In the genomic region with DNA sequence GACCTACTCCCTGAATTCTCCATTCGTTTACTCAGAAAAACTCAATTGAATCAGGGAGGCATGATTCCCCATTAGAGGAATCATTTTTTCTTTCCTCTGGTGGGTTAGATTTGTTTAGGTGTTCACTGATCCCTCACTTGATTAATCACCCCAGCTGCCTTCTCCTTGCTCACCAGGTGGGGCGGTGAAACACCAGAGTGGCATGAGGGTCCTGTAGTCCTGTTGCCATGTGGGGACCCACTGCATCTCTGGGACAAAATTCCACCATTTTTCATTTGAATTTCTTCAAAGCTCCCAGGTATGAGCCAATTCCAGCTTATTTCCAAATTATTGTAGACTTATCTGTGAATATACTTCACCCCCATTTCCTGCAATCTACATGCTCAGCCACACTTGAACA, we compare ENCODE assay signal across 1 cellular context.
TF ChIP-seq lines count a peak whose summit lies in the region.

No MANE protein-coding gene starts in this region.

TF ChIP-seq in GM23338, 12 proteins besides CTCF, POLR2A, EP300 and RAD21 (continued from another document):
- TF ChIP-seq, protein P1, sequence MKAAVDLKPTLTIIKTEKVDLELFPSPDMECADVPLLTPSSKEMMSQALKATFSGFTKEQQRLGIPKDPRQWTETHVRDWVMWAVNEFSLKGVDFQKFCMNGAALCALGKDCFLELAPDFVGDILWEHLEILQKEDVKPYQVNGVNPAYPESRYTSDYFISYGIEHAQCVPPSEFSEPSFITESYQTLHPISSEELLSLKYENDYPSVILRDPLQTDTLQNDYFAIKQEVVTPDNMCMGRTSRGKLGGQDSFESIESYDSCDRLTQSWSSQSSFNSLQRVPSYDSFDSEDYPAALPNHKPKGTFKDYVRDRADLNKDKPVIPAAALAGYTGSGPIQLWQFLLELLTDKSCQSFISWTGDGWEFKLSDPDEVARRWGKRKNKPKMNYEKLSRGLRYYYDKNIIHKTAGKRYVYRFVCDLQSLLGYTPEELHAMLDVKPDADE (IDR thresholded peaks at IDR 0.05): no peak
- TF ChIP-seq STAT1 (IDR thresholded peaks at IDR 0.05; ENCODE audit: unreplicated experiment) (no peak), ZNF331 (CRISPR knock-in tag; IDR thresholded peaks at IDR 0.05; ENCODE audit: low read depth) (no peak), JUNB (IDR thresholded peaks at IDR 0.05; ENCODE audit: unreplicated experiment) (no peak), ZNF114 (CRISPR knock-in tag; IDR thresholded peaks at IDR 0.05) (no peak)
TF ChIP-seq in GM23338: peak in this region for 0.
